In the genomic region with DNA sequence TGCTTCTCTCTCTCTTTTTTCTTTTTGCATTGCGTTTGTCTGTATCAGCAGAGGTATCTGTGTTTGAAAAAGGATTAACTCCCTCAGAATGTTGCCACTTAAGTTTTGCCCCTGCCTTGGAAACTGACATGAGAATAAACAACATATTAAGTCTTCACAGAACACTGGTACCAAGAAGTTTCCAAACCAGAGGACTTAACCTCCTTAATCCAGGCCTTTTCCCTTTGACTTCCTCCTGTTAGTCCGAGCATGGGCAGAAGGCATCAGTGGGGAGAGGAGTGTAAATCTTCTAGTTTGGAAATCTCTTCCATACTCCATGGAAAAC, we compare ENCODE assay signal across 15 cellular contexts.
"Had no signal": no experiment of that assay in that cellular context is flagged by ENCODE, and none has a peak within 500 bp of the region (broad histone marks: within the 10 kb centered on the region; RNA-seq: fewer than 3 reads in every experiment).

No MANE protein-coding gene starts in this region.

- H3K27ac Mint-ChIP-seq: activated CD8-positive, alpha-beta memory T cell treated with anti-CD3 and anti-CD28 coated beads, Interleukin-2, amount 10 ng/mL, durations not matched to agents 7 days and 5 days; activated T-cell treated with anti-CD3 and anti-CD28 coated beads, Interleukin-2, amount 50 U/mL, for 24 hours; natural killer cell had no signal

- H3K36me3 ChIP-seq: colonic mucosa, gastroesophageal sphincter had no signal

- H3K27me3 Mint-ChIP-seq: activated CD8-positive, alpha-beta memory T cell treated with anti-CD3 and anti-CD28 coated beads, Interleukin-2, amount 10 ng/mL, durations not matched to agents 7 days and 5 days; activated T-cell treated with anti-CD3 and anti-CD28 coated beads, Interleukin-2, amount 50 U/mL, for 24 hours had no signal

- H3K4me3 Mint-ChIP-seq: activated CD8-positive, alpha-beta memory T cell treated with anti-CD3 and anti-CD28 coated beads, Interleukin-2, amount 10 ng/mL, durations not matched to agents 7 days and 5 days; activated T-cell treated with anti-CD3 and anti-CD28 coated beads, Interleukin-2, amount 50 U/mL, for 24 hours; natural killer cell had no signal

- H3K36me3 Mint-ChIP-seq: activated CD8-positive, alpha-beta memory T cell treated with anti-CD3 and anti-CD28 coated beads, Interleukin-2, amount 10 ng/mL, durations not matched to agents 7 days and 5 days; natural killer cell had no signal

- H3K4me3 ChIP-seq: colonic mucosa, gastroesophageal sphincter, lung had no signal

- FAIRE-seq: TTC549 had no signal

- H3K9me3 ChIP-seq: colonic mucosa, gastroesophageal sphincter had no signal

- H3K27ac ChIP-seq: colonic mucosa, gastroesophageal sphincter had no signal

- H3K4me1 Mint-ChIP-seq: activated CD8-positive, alpha-beta memory T cell treated with anti-CD3 and anti-CD28 coated beads, Interleukin-2, amount 10 ng/mL, durations not matched to agents 7 days and 5 days; natural killer cell had no signal

- H3K27me3 ChIP-seq: colonic mucosa, gastroesophageal sphincter had no signal

- DNase-seq: activated CD4-positive, alpha-beta T cell treated with anti-CD3 and anti-CD28 coated beads, Interleukin-2, amount 50 U/mL, for 4 hours; activated CD8-positive, alpha-beta memory T cell treated with anti-CD3 and anti-CD28 coated beads, Interleukin-2, amount 10 ng/mL, durations not matched to agents 7 days and 5 days; activated effector memory CD4-positive, alpha-beta T cell treated with anti-CD3 and anti-CD28 coated beads, Interleukin-2, amount 50 U/mL, for 16 hours; activated T-cell treated with anti-CD3 and anti-CD28 coated beads, Interleukin-2, amount 50 U/mL, for 24 hours; colonic mucosa; effector CD4-positive, alpha-beta T cell; hypothalamus; natural killer cell; stimulated activated CD4-positive, alpha-beta T cell treated with anti-CD3 and anti-CD28 coated beads, Interleukin-2, amount 100 ng/mL, for 48 hours; stimulated activated naive CD8-positive, alpha-beta T cell treated with anti-CD3 and anti-CD28 coated beads, Interleukin-15, Interleukin-2, amounts not matched to agents 100 U/mL and 50 U/mL, for 24 hours; T-helper 2 cell had no signal

- H3K4me1 ChIP-seq: colonic mucosa had no signal

- ATAC-seq: activated CD4-positive, CD25-positive, alpha-beta regulatory T cell treated with anti-CD3 and anti-CD28 coated beads, Interleukin-2, amount 50 U/mL, for 24 hours; activated CD8-positive, alpha-beta memory T cell treated with anti-CD3 and anti-CD28 coated beads, Interleukin-2, amount 10 ng/mL, durations not matched to agents 7 days and 5 days; gastroesophageal sphincter; natural killer cell; stimulated activated naive CD8-positive, alpha-beta T cell treated with anti-CD3 and anti-CD28 coated beads, Interleukin-15, Interleukin-2, amounts not matched to agents 100 U/mL and 50 U/mL, for 24 hours had no signal

- H3K9me3 Mint-ChIP-seq: activated T-cell treated with anti-CD3 and anti-CD28 coated beads, Interleukin-2, amount 50 U/mL, for 24 hours had no signal
